14 cellular contexts compared by ENCODE assay signal in the genomic region with DNA sequence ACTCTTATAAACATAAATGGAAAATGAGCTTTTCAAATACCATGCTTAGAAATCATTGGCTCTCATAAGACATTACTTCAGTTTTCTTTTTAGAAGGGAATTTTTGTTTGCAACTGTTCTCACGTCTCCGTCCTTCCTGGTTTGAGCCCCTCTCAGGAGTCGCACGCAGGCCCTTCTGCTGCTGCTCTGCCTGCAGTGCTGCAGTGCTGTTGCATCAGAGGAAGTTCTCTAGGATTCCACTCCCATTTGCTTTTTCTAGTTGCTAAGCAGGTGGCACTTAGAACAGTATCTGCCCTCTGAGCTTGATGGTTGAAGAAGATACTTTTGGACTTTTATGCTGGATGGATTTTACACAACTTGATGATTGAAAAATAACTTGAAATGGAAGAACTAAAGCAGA.
"Had no signal": no experiment of that assay in that cellular context is flagged by ENCODE, and none has a peak within 500 bp of the region (broad histone marks: within the 10 kb centered on the region; RNA-seq: fewer than 3 reads in every experiment).

No MANE protein-coding gene starts in this region.

- H3K9me3 Mint-ChIP-seq: activated naive CD8-positive, alpha-beta T cell treated with anti-CD3 and anti-CD28 coated beads, Interleukin-2, amount 50 U/mL, for 24 hours; stimulated activated naive CD8-positive, alpha-beta T cell treated with anti-CD3 and anti-CD28 coated beads, Interleukin-15, amount 100 ng/mL, for 72 hours had no signal

- H3K9me3 ChIP-seq: gastrocnemius medialis, upper lobe of left lung had no signal

- H3K27ac ChIP-seq: gastrocnemius medialis, upper lobe of left lung had no signal

- ATAC-seq: activated naive CD8-positive, alpha-beta T cell treated with anti-CD3 and anti-CD28 coated beads, Interleukin-2, amount 50 U/mL, for 24 hours; gastrocnemius medialis; sciatic nerve; stimulated activated naive CD8-positive, alpha-beta T cell treated with anti-CD3 and anti-CD28 coated beads, Interleukin-15, amount 100 ng/mL, for 72 hours had no signal

- H3K4me1 Mint-ChIP-seq: activated naive CD8-positive, alpha-beta T cell treated with anti-CD3 and anti-CD28 coated beads, Interleukin-2, amount 50 U/mL, for 24 hours; stimulated activated naive CD8-positive, alpha-beta T cell treated with anti-CD3 and anti-CD28 coated beads, Interleukin-15, amount 100 ng/mL, for 72 hours had no signal

- H3K27ac Mint-ChIP-seq: activated naive CD8-positive, alpha-beta T cell treated with anti-CD3 and anti-CD28 coated beads, Interleukin-2, amount 50 U/mL, for 24 hours had no signal

- DNase-seq: activated CD4-positive, alpha-beta T cell treated with anti-CD3 and anti-CD28 coated beads for 1 hour; activated CD4-positive, alpha-beta T cell treated with anti-CD3 and anti-CD28 coated beads, Interleukin-2, amount 50 U/mL, for 4 hours; activated naive CD4-positive, alpha-beta T cell treated with Interleukin-2 at 50 U/mL for 16 hours; activated naive CD8-positive, alpha-beta T cell treated with anti-CD3 and anti-CD28 coated beads, Interleukin-2, amount 50 U/mL, for 24 hours; activated T-cell treated with anti-CD3 and anti-CD28 coated beads for 4 hours; dermis blood vessel endothelial cell; gastrocnemius medialis; mammary epithelial cell; stimulated activated CD4-positive, alpha-beta T cell treated with anti-CD3 and anti-CD28 coated beads, Interleukin-1b, Interleukin-23, amount 100 ng/mL, for 48 hours; stimulated activated naive CD8-positive, alpha-beta T cell treated with anti-CD3 and anti-CD28 coated beads, Interleukin-15, amount 100 ng/mL, for 72 hours; T1000; upper lobe of left lung had no signal

- H3K4me3 ChIP-seq: gastrocnemius medialis, upper lobe of left lung had no signal

- H3K27me3 ChIP-seq: gastrocnemius medialis, upper lobe of left lung had no signal

- H3K36me3 ChIP-seq: gastrocnemius medialis, upper lobe of left lung had no signal

- H3K4me1 ChIP-seq: gastrocnemius medialis, upper lobe of left lung had no signal

- H3K4me3 Mint-ChIP-seq: activated naive CD8-positive, alpha-beta T cell treated with anti-CD3 and anti-CD28 coated beads, Interleukin-2, amount 50 U/mL, for 24 hours; neural crest cell; stimulated activated naive CD8-positive, alpha-beta T cell treated with anti-CD3 and anti-CD28 coated beads, Interleukin-15, amount 100 ng/mL, for 72 hours had no signal
